17 cellular contexts compared by ENCODE assay signal in genomic region chr4:43411226-43411625, GRCh38.
DNase-seq lines count a peak whose midpoint lies in the region; TF ChIP-seq lines count a peak whose summit lies in the region.
"Had no signal": no experiment of that assay in that cellular context is flagged by ENCODE, and none has a peak within 500 bp of the region (broad histone marks: within the 10 kb centered on the region; RNA-seq: fewer than 3 reads in every experiment).

No MANE protein-coding gene starts in this region.

- H3K9me2 ChIP-seq in hepatocyte (replicated peaks; ENCODE audit: insufficient read depth): no peaks in the 10 kb centered on the region

- H3K27me3 ChIP-seq in mesenchymal stem cell (ENCODE audit: control insufficient read depth in 1 of 2, insufficient read depth in 1 of 2, low read length in 2 of 2) (no peaks in the 10 kb centered on the region), hepatocyte (no peaks in the 10 kb centered on the region)
- no peaks in the 10 kb centered on the region for H3K27me3 ChIP-seq in CD8-positive, alpha-beta memory T cell (ENCODE audit: insufficient read depth, low read length, poor library complexity, severe bottlenecking)
- H3K27me3 ChIP-seq: SJSA1 had no signal

- H3K9me3 Mint-ChIP-seq in CD8-positive, alpha-beta memory T cell: peaks cover 2 to 35% (median 10%) of the 10 kb centered on the region in 5 donors

- no peak overlapping the region for H3K27ac ChIP-seq in mesenchymal stem cell (ENCODE audit: low read length, poor library complexity, severe bottlenecking)
- no peak overlapping the region for H3K27ac ChIP-seq in CD8-positive, alpha-beta memory T cell (ENCODE audit: low read depth, low read length)
- H3K27ac ChIP-seq in hepatocyte: no peak overlapping the region
- H3K27ac ChIP-seq: A549, SJSA1 had no signal

- no peak overlapping the region for H3K18ac ChIP-seq in mesenchymal stem cell (ENCODE audit: low read depth in 1 of 2, low read length in 2 of 2)

- H3K4me1 Mint-ChIP-seq in CD8-positive, alpha-beta memory T cell: no peaks in the 10 kb centered on the region
- H3K4me1 Mint-ChIP-seq: CD14-positive monocyte, GM23338 had no signal

- no peaks in the 10 kb centered on the region for H3K79me2 ChIP-seq in hepatocyte

- H3K4me3 Mint-ChIP-seq in CD8-positive, alpha-beta memory T cell: no peak overlapping the region
- H3K4me3 Mint-ChIP-seq: CD14-positive monocyte, GM23338 had no signal

- CTCF ChIA-PET in CD8-positive, alpha-beta memory T cell (lab: Charles Lee): no interaction called here

- H3K36me3 Mint-ChIP-seq in CD8-positive, alpha-beta memory T cell: no peaks in the 10 kb centered on the region
- H3K36me3 Mint-ChIP-seq: CD14-positive monocyte had no signal

- no peaks in the 10 kb centered on the region for H3K27me3 Mint-ChIP-seq in CD8-positive, alpha-beta memory T cell

- H3K9ac ChIP-seq in mesenchymal stem cell (ENCODE audit: low read length): no peak overlapping the region

- POLR2A ChIA-PET in CD8-positive, alpha-beta memory T cell (lab: Charles Lee): no interaction called here

- no peaks in the 10 kb centered on the region for H3K36me3 ChIP-seq in mesenchymal stem cell (ENCODE audit: control insufficient read depth in 1 of 2, insufficient read depth in 2 of 2, low read depth in 1 of 2, low read length in 2 of 2)
- no peaks in the 10 kb centered on the region for H3K36me3 ChIP-seq in CD8-positive, alpha-beta memory T cell (ENCODE audit: insufficient read depth, low read length)
- H3K36me3 ChIP-seq in hepatocyte (replicated peaks; ENCODE audit: insufficient read depth, low read depth): no peaks in the 10 kb centered on the region
- H3K36me3 ChIP-seq: SJSA1 had no signal

- H2AK5ac ChIP-seq in mesenchymal stem cell (ENCODE audit: low read length, severe bottlenecking): no peak overlapping the region

- H2BK5ac ChIP-seq in mesenchymal stem cell (ENCODE audit: low read depth, low read length, poor library complexity, severe bottlenecking): no peak overlapping the region

- no peak overlapping the region for H4K8ac ChIP-seq in mesenchymal stem cell (ENCODE audit: low read length)

- no peaks in the 10 kb centered on the region for H4K20me1 ChIP-seq in hepatocyte (ENCODE audit: insufficient read depth, poor library complexity, severe bottlenecking)

- no peaks in the 10 kb centered on the region for H3K79me1 ChIP-seq in mesenchymal stem cell (replicated peaks; ENCODE audit: low read length, poor library complexity, severe bottlenecking)

- peaks cover 24% of the 10 kb centered on the region for H3K9me3 ChIP-seq in mesenchymal stem cell (ENCODE audit: control insufficient read depth, low read length)
- H3K9me3 ChIP-seq in CD8-positive, alpha-beta memory T cell (ENCODE audit: low read length): no peaks in the 10 kb centered on the region
- H3K9me3 ChIP-seq in hepatocyte (ENCODE audit: low read depth): no peaks in the 10 kb centered on the region
- H3K9me3 ChIP-seq: A549, SJSA1 had no signal

- H2BK120ac ChIP-seq in mesenchymal stem cell (ENCODE audit: low read depth, low read length): no peak overlapping the region

- H3K4me3 ChIP-seq in AG10803 (ENCODE audit: low read length): no peak overlapping the region
- no peak overlapping the region for H3K4me3 ChIP-seq in mesenchymal stem cell (ENCODE audit: insufficient read depth in 1 of 2, low read depth in 1 of 2, low read length in 2 of 2)
- H3K4me3 ChIP-seq in CD8-positive, alpha-beta memory T cell (ENCODE audit: low read length): no peak overlapping the region
- H3K4me3 ChIP-seq in hepatocyte: no peak overlapping the region
- H3K4me3 ChIP-seq: A549, GM12878, GM23338, SJSA1 had no signal

- no peak overlapping the region for H4K91ac ChIP-seq in mesenchymal stem cell (ENCODE audit: low read length)

- no peak overlapping the region for H3K27ac Mint-ChIP-seq in CD8-positive, alpha-beta memory T cell
- H3K27ac Mint-ChIP-seq: CD14-positive monocyte, GM23338 had no signal

- H3K14ac ChIP-seq in mesenchymal stem cell (ENCODE audit: low read length in 2 of 2): no peak overlapping the region

- no peaks in the 10 kb centered on the region for H3K4me1 ChIP-seq in mesenchymal stem cell (ENCODE audit: control insufficient read depth, insufficient read depth, low read depth, low read length)
- H3K4me1 ChIP-seq in CD8-positive, alpha-beta memory T cell (ENCODE audit: insufficient read depth, low read length): no peaks in the 10 kb centered on the region
- H3K4me1 ChIP-seq in hepatocyte (ENCODE audit: insufficient read depth): no peaks in the 10 kb centered on the region
- H3K4me1 ChIP-seq: A549, SJSA1 had no signal

- no peak overlapping the region for H2BK12ac ChIP-seq in mesenchymal stem cell (ENCODE audit: low read length in 2 of 2)

- H3K4ac ChIP-seq in mesenchymal stem cell (ENCODE audit: low read depth in 1 of 2, low read length in 2 of 2): no peak overlapping the region

- H3K23ac ChIP-seq in mesenchymal stem cell (ENCODE audit: low read length in 2 of 2): no peak overlapping the region

- H3K4me2 ChIP-seq in mesenchymal stem cell (ENCODE audit: low read length, poor library complexity, severe bottlenecking): no peak overlapping the region
- no peak overlapping the region for H3K4me2 ChIP-seq in hepatocyte
- H3K4me2 ChIP-seq: A549, GM23338 had no signal

- no peak overlapping the region for H2AFZ ChIP-seq in mesenchymal stem cell (ENCODE audit: low read depth, low read length)
- no peak overlapping the region for H2AFZ ChIP-seq in hepatocyte
- H2AFZ ChIP-seq: GM23338 had no signal

- no peak for TF ChIP-seq CTCF in AG10803 (conservative IDR thresholded peaks at IDR 0.05; ENCODE audit: low read length)
- TF ChIP-seq CTCF in hepatocyte (IDR thresholded peaks at IDR 0.05; ENCODE audit: poor library complexity): no peak

- no peak overlapping the region for H2BK15ac ChIP-seq in mesenchymal stem cell (ENCODE audit: low read depth, poor library complexity, severe bottlenecking)

- DNase-seq in AG10803 (ENCODE audit: low read depth) (peak; percentile 1), amniotic epithelial cell (ENCODE audit: low read depth) (peak; percentile 85), fibroblast of gingiva (ENCODE audit: low read depth) (peak; percentile 11), mesenchymal stem cell (peak; percentile 12), hepatocyte (ENCODE audit: low spot score) (no peak)
- no peak for DNase-seq in CD8-positive, alpha-beta memory T cell
- no peak for DNase-seq in central memory CD4-positive, alpha-beta T cell
- DNase-seq: AML-193, COR-L47, GDM1, MV-4-11, NCI-H1694 treated with DMSO at 0.1 percent for 48 hours had no signal

Comparison
In these comparisons a context has a peak if more than half of its experiments do, and no peak if none do; other contexts are left out.
1. DNase-seq: peak in AG10803 (single experiment), amniotic epithelial cell (single experiment), fibroblast of gingiva (single experiment) and mesenchymal stem cell (single experiment); none in CD8-positive, alpha-beta memory T cell (0 of 5), central memory CD4-positive, alpha-beta T cell (single experiment) and hepatocyte (single experiment).